ENCODE assay signal across 20 cellular contexts in the genomic region with DNA sequence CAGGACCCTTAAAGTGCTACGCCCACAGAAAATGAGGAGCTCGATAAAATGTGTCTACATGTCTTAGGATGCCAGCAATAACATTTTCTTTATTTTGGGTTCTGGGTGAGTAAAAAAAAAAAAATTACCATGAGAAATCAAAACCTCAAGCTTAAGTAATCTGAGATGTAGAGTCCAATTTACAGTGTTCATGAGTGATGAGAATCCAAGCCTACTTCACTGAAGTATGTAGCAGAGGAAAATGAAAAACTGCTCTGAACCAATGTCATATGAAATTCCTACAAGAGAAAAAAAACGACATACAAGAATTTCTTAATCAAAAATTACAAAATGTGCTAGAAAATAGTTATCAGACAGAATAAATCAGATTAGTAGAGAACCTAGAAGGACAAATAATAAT.
"Had no signal": no experiment of that assay in that cellular context is flagged by ENCODE, and none has a peak within 500 bp of the region (broad histone marks: within the 10 kb centered on the region; RNA-seq: fewer than 3 reads in every experiment).

No MANE protein-coding gene starts in this region.

- H3K9me3 ChIP-seq: esophagus muscularis mucosa, gastrocnemius medialis, heart right ventricle, left lung, lower lobe of right lung, mucosa of descending colon had no signal

- H3K36me3 ChIP-seq: esophagus muscularis mucosa, gastrocnemius medialis, heart right ventricle, left lung, lower lobe of right lung had no signal

- H3K27me3 ChIP-seq: esophagus muscularis mucosa, gastrocnemius medialis, heart right ventricle, left lung had no signal

- ATAC-seq: gastrocnemius medialis, heart right ventricle, left cardiac atrium, left lung, left ventricle myocardium superior, lower lobe of right lung, mucosa of descending colon had no signal

- H3K4me1 ChIP-seq: esophagus muscularis mucosa, gastrocnemius medialis, heart right ventricle, left lung, lower lobe of right lung had no signal

- H3K27ac ChIP-seq: coronary artery, dorsolateral prefrontal cortex, esophagus muscularis mucosa, gastrocnemius medialis, heart right ventricle, left lung, lower lobe of right lung had no signal

- DNase-seq: dermis blood vessel endothelial cell; dorsolateral prefrontal cortex; effector CD4-positive, alpha-beta T cell; effector memory CD4-positive, alpha-beta T cell; foreskin fibroblast; foreskin melanocyte; gastrocnemius medialis; glutamatergic neuron; head of caudate nucleus; heart right ventricle; hippocampal formation; left cardiac atrium; left lung; left ventricle myocardium superior; lower lobe of right lung; mesenchymal stem cell; mucosa of descending colon; naive B cell had no signal

- H3K4me3 ChIP-seq: coronary artery, dorsolateral prefrontal cortex, esophagus muscularis mucosa, gastrocnemius medialis, heart right ventricle, left lung, lower lobe of right lung, mucosa of descending colon had no signal
